8 cellular contexts compared by ENCODE assay signal in the genomic region with DNA sequence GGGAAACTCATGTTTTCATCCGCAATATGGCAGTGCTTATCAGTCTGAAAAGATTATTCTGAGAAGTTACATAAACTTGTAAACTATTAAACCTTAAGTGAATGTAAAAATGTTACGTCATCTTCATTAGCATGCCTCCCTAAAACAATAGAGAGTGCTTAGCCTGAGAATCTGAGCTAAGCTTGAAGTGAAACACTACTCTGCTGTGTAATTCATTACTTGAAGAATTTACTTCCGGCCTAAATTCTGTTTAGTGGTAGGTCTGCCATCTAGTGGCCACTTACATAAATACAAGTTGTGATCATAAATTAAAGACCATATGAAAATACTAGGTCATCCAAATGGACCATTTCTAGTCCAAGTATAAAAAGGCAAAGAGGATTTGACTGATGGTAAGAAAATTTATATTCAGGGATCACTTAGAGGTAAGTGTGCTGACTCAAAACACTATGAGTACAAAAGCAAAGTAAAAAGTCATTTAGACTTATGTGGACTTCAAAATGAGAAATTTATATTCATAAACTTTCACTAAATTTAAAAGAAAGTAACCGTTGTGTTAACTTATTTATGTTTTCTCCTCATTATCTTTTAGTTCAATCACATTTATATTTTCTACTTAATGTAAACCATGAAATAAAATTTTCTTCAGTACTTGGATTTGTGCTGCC.
DNase-seq lines count a peak whose midpoint lies in the region; ATAC-seq, FAIRE-seq and TF ChIP-seq lines count a peak whose summit lies in the region.

No MANE protein-coding gene starts in this region.

- H3K4me3 ChIP-seq in astrocyte of the cerebellum (ENCODE audit: low read depth, low read length): no peak overlapping the region
- no peak overlapping the region for H3K4me3 ChIP-seq in small intestine (ENCODE audit: low read depth in 1 of 2, low read length in 2 of 2)

- 36 to 42% (median 37%) methylated on average over 4 of the region's 4 CpGs for WGBS in small intestine, 3 donors

- no peaks in the 10 kb centered on the region for H3K9me3 ChIP-seq in small intestine (ENCODE audit: control insufficient read depth, low read depth)

- H3K27me3 ChIP-seq in small intestine (ENCODE audit: control insufficient read depth in 2 of 2, insufficient read depth in 2 of 2, low read length in 2 of 2): no peaks in the 10 kb centered on the region

- H3K27ac ChIP-seq in small intestine (ENCODE audit: low read depth in 1 of 2, low read length in 1 of 2): no peak overlapping the region

- peak; percentile 44 for DNase-seq in DMS153 treated with DMSO at 0.1 percent for 48 hours (lab: John Stamatoyannopoulos, UW; ENCODE audit: unreplicated experiment)
- DNase-seq in NCI-H2196 (lab: John Stamatoyannopoulos, UW; ENCODE audit: unreplicated experiment): peak; percentile 37
- peak; percentile 58 for DNase-seq in astrocyte of the cerebellum (ENCODE audit: low read depth)
- DNase-seq in hepatic stellate cell (ENCODE audit: low spot score): peak; percentile 15
- DNase-seq in small intestine: peak; percentile 69
- no peak for DNase-seq in OCI-M2 (lab: John Stamatoyannopoulos, UW; ENCODE audit: unreplicated experiment)

- no peaks in the 10 kb centered on the region for H3K36me3 ChIP-seq in small intestine (ENCODE audit: control insufficient read depth in 2 of 2, insufficient read depth in 2 of 2, low read length in 2 of 2)

- ATAC-seq in GM19035 (IDR thresholded peaks at IDR 0.05; ENCODE audit: unreplicated experiment) (peak; percentile 93), HG03097 (IDR thresholded peaks at IDR 0.05; ENCODE audit: low FRiP score, unreplicated experiment) (peak; percentile 84)

- peak; percentile 43 for TF ChIP-seq CTCF in astrocyte of the cerebellum (IDR thresholded peaks at IDR 0.05; ENCODE audit: low read depth, low read length, missing control alignments)

- in situ Hi-C loops in astrocyte of the cerebellum (cut with HindIII; ENCODE audit: low sequenced_read_pairs): no loop called here

- H3K4me1 ChIP-seq in small intestine (ENCODE audit: control insufficient read depth in 2 of 2, insufficient read depth in 1 of 2, low read depth in 1 of 2, low read length in 1 of 2): no peaks in the 10 kb centered on the region

- FAIRE-seq in small intestine (lab: Jason Lieb, UNC): peak; percentile 68
